In the genomic region with DNA sequence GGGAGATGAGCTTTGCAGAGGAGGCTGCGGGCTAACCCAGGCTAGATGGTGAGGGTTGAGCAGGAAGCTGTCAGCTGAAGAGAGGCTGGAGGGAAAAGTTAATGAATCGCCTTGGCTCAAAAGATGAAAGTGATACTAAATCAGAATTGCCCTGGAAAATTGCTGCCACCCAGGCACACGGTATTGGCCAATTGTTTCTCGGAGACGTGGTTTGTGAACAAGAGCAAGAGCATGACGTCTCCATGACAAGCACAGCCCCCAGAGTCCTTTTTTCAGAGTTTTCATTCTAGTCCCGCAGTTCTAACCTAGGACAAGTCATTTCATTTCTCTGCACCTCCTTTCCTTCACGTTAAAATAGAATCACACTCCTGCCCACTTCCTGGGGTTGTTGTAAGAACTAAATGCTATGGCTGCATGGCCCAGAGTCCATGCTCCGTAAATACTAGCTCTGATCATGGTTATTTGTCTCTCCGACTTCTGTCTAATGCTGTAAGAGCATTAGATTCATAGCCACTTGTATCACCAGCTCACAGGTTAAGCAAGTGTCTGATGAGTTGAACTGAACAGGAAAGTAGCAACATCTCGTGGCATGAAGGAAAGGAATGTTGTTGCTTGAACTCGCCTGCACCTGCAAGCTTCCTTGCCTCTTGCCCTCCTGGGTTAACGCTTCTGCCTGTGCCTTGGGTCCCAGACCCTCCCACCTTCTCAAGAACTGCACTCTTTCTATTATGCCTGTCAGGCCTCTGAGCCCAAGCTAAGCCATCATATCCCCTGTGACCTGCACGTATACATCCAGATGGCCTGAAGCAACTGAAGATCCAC, we compare ENCODE assay signal across 12 cellular contexts. TPM values are rescaled to one million over a fixed set of nuclear protein-coding genes. Genes with fewer than 3 reads are reported as not detected.
DNase-seq lines count a peak whose midpoint lies in the region; ATAC-seq lines count a peak whose summit lies in the region.
"Had no signal": no experiment of that assay in that cellular context is flagged by ENCODE, and none has a peak within 500 bp of the region (broad histone marks: within the 10 kb centered on the region; RNA-seq: fewer than 3 reads in every experiment).

No MANE protein-coding gene starts in this region.

- H3K4me1 Mint-ChIP-seq in CD8-positive, alpha-beta memory T cell = peaks cover 20 to 33% (median 27%) of the 10 kb centered on the region in 3 donors
- H3K4me1 Mint-ChIP-seq in T-cell = peaks cover 18 to 24% (median 22%) of the 10 kb centered on the region in 3 donors
- peaks cover 23% of the 10 kb centered on the region for H3K4me1 Mint-ChIP-seq in central memory CD8-positive, alpha-beta T cell

- H3K4me1 ChIP-seq in CD8-positive, alpha-beta memory T cell (ENCODE audit: insufficient read depth, low read length) = peaks cover 6% of the 10 kb centered on the region

- peaks cover 5% of the 10 kb centered on the region for H3K9me3 ChIP-seq in CD8-positive, alpha-beta memory T cell (ENCODE audit: low read length)

- peak overlapping the region; percentile 4 for H3K4me3 ChIP-seq in CD8-positive, alpha-beta memory T cell (ENCODE audit: low read length)
- H3K4me3 ChIP-seq: hepatocyte had no signal

- H3K4me3 Mint-ChIP-seq in CD8-positive, alpha-beta memory T cell = peak overlapping the region; percentile 47 to 87 (median 81)
- H3K4me3 Mint-ChIP-seq in T-cell = peak overlapping the region; percentile 38 to 59 (median 46)
- H3K4me3 Mint-ChIP-seq in central memory CD8-positive, alpha-beta T cell = peak overlapping the region; percentile 76

- ATAC-seq in T-cell (replicated peaks in 1 of 4) = peak; percentile 52 to 75 (median 62)
- peak; percentile 80 for ATAC-seq in central memory CD8-positive, alpha-beta T cell (replicated peaks; ENCODE audit: extremely low read depth, poor library complexity, severe bottlenecking)
- ATAC-seq in GM21786 (IDR thresholded peaks at IDR 0.05; ENCODE audit: unreplicated experiment) = no peak

- H3K36me3 ChIP-seq in CD8-positive, alpha-beta memory T cell (ENCODE audit: insufficient read depth, low read length) = peaks cover 13% of the 10 kb centered on the region

- H3K27me3 Mint-ChIP-seq in CD8-positive, alpha-beta memory T cell = peaks cover 0 to 2% of the 10 kb centered on the region in 2 donors
- peaks cover 0 to 1% of the 10 kb centered on the region in 2 donors for H3K27me3 Mint-ChIP-seq in T-cell
- H3K27me3 Mint-ChIP-seq in central memory CD8-positive, alpha-beta T cell = no peaks in the 10 kb centered on the region

- CTCF ChIA-PET in CD8-positive, alpha-beta memory T cell (lab: Charles Lee) = no interaction called here
- CTCF ChIA-PET in T-cell (lab: Charles Lee) = no interaction called here

- H3K27ac ChIP-seq in CD8-positive, alpha-beta memory T cell (ENCODE audit: low read depth, low read length) = peak overlapping the region; percentile 21
- H3K27ac ChIP-seq: hepatocyte had no signal

- peaks cover 15 to 25% (median 19%) of the 10 kb centered on the region in 3 donors for H3K36me3 Mint-ChIP-seq in CD8-positive, alpha-beta memory T cell
- H3K36me3 Mint-ChIP-seq in T-cell = peaks cover 25% of the 10 kb centered on the region
- peaks cover 14% of the 10 kb centered on the region for H3K36me3 Mint-ChIP-seq in central memory CD8-positive, alpha-beta T cell (ENCODE audit: insufficient read depth)

- H3K9me3 Mint-ChIP-seq in CD8-positive, alpha-beta memory T cell = peaks cover 0 to 6% (median 0%) of the 10 kb centered on the region in 5 donors
- peaks cover 0 to 12% (median 3%) of the 10 kb centered on the region in 3 donors for H3K9me3 Mint-ChIP-seq in T-cell
- no peaks in the 10 kb centered on the region for H3K9me3 Mint-ChIP-seq in central memory CD8-positive, alpha-beta T cell

- POLR2A ChIA-PET in CD8-positive, alpha-beta memory T cell (lab: Charles Lee) = interaction anchor here (0.8 kb wide), 1 partner anchor 34 kb away, joined by 3 read pairs; the partner anchor contains the start of gene NUP50
- POLR2A ChIA-PET in T-cell (lab: Charles Lee) = no interaction called here

- peak in 2 of 5 donors; percentile 5 to 17 for DNase-seq in CD8-positive, alpha-beta memory T cell
- DNase-seq in T-cell (peak in 5 of 34 experiments; percentile 1 to 14 (median 2)), NCI-H2081 (lab: John Stamatoyannopoulos, UW) (no peak), NCI-H146 treated with DMSO at 0.1 percent for 48 hours (lab: John Stamatoyannopoulos, UW; ENCODE audit: unreplicated experiment) (no peak), HCEC 1CT (no peak)
- peak in 1 of 2 donors; percentile 13 for DNase-seq in central memory CD8-positive, alpha-beta T cell (ENCODE audit: low spot score in 2 of 2)
- DNase-seq in stimulated activated CD4-positive, alpha-beta T cell treated with anti-CD3 and anti-CD28 coated beads, Interleukin-2, amount 100 ng/mL, for 24 hours = peak; percentile 28 to 30
- DNase-seq: COR-L47, dermis blood vessel endothelial cell, NCI-H774 had no signal

- H3K27ac Mint-ChIP-seq in CD8-positive, alpha-beta memory T cell = peak overlapping the region; percentile 70 to 96 (median 92)
- peak overlapping the region; percentile 37 to 79 for H3K27ac Mint-ChIP-seq in T-cell
- H3K27ac Mint-ChIP-seq in central memory CD8-positive, alpha-beta T cell (ENCODE audit: low read depth) = peak overlapping the region; percentile 90

- H3K27me3 ChIP-seq in CD8-positive, alpha-beta memory T cell (ENCODE audit: insufficient read depth, low read length, poor library complexity, severe bottlenecking) = no peaks in the 10 kb centered on the region
- H3K27me3 ChIP-seq: hepatocyte had no signal

RNA-seq across cellular contexts. Expression of gene NUP50, which starts 33.8 kb away (rescaled TPM):
- 100 to 1,000 TPM; 170 to 172 TPM for total RNA-seq in CD8-positive, alpha-beta memory T cell
- polyA plus RNA-seq in CD8-positive, alpha-beta memory T cell = 63.4 TPM
- total RNA-seq in T-cell = 100 to 1,000 TPM in 4 of 5 donors, 10 to 100 TPM in 1; 97.0 to 151 (median 126) TPM

Comparison
In these comparisons a context has a peak if more than half of its experiments do, and no peak if none do; other contexts are left out.
1. DNase-seq: peak in stimulated activated CD4-positive, alpha-beta T cell treated with anti-CD3 and anti-CD28 coated beads, Interleukin-2, amount 100 ng/mL, for 24 hours (2 of 2); none in NCI-H2081 (0 of 2), NCI-H146 treated with DMSO at 0.1 percent for 48 hours (single experiment) and HCEC 1CT (single experiment).
2. Peak in every context shown above with its lines, with median percentiles within 50 percentile points of each other: H3K27ac Mint-ChIP-seq and H3K4me3 Mint-ChIP-seq.